Comparison of ENCODE assay signal across 30 cellular contexts in the genomic region with DNA sequence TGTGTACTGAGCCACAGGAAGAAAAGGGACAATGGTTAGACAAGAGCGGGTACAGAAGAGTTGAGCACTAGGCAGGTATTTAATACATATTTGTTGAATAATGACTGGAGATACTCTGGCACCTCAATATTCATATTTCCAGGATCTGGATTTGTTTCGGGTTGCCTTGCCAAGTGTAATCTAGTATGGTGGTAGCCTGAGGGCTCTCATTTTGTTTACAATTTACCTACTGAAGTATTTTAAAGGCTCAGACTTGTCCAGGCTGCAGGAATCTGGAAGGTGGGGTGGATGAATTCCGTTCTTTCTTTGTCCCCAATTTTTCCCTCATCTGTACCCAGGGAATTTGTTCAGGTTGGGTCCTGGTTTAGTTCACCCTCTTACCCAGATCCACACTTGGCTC.
"Had no signal": no experiment of that assay in that cellular context is flagged by ENCODE, and none has a peak within 500 bp of the region (broad histone marks: within the 10 kb centered on the region; RNA-seq: fewer than 3 reads in every experiment).

No MANE protein-coding gene starts in this region.

- H3K4me3 Mint-ChIP-seq: activated naive CD8-positive, alpha-beta T cell treated with anti-CD3 and anti-CD28 coated beads for 36 hours; brain; dendritic cell treated with granulocyte-macrophage colony-stimulating factor and Interleukin-4, amounts not matched to agents 40 ng/mL and 50 ng/mL, for 4 days; naive thymus-derived CD4-positive, alpha-beta T cell; neural progenitor cell; stimulated activated memory B cell treated with anti-CD40 and anti-IgM and Interleukin-4, amounts not matched to agents 10 μg/mL and 1 μg/mL and 100 μg/mL, for 72 hours; stimulated activated naive CD8-positive, alpha-beta T cell treated with anti-CD3 and anti-CD28 coated beads, Interleukin-15, amount 100 ng/mL, for 72 hours; T-helper 2 cell treated with Interferon-gamma antibody and Interleukin-4, amounts not matched to agents 5 μg/mL and 100 μg/mL, for 36 hours had no signal

- H3K27me3 ChIP-seq: adrenal gland, ascending aorta, esophagus squamous epithelium, heart right ventricle, neural progenitor cell, right atrium auricular region, upper lobe of left lung, vagina had no signal

- H3K4me2 ChIP-seq: neural progenitor cell, smooth muscle cell had no signal

- H3K27ac Mint-ChIP-seq: activated naive CD8-positive, alpha-beta T cell treated with anti-CD3 and anti-CD28 coated beads for 36 hours; dendritic cell treated with granulocyte-macrophage colony-stimulating factor and Interleukin-4, amounts not matched to agents 40 ng/mL and 50 ng/mL, for 4 days; naive thymus-derived CD4-positive, alpha-beta T cell; stimulated activated memory B cell treated with anti-CD40 and anti-IgM and Interleukin-4, amounts not matched to agents 10 μg/mL and 1 μg/mL and 100 μg/mL, for 72 hours; stimulated activated naive CD8-positive, alpha-beta T cell treated with anti-CD3 and anti-CD28 coated beads, Interleukin-15, amount 100 ng/mL, for 72 hours; T-helper 2 cell treated with Interferon-gamma antibody and Interleukin-4, amounts not matched to agents 5 μg/mL and 100 μg/mL, for 36 hours had no signal

- H3K36me3 Mint-ChIP-seq: stimulated activated memory B cell treated with anti-CD40 and anti-IgM and Interleukin-4, amounts not matched to agents 10 μg/mL and 1 μg/mL and 100 μg/mL, for 72 hours had no signal

- H3K9ac ChIP-seq: neural progenitor cell had no signal

- DNase-seq: activated CD4-positive, alpha-beta T cell treated with anti-CD3 and anti-CD28 coated beads for 4 hours; activated CD4-positive, alpha-beta T cell treated with anti-CD3 and anti-CD28 coated beads, Interleukin-2, amount 50 U/mL, for 48 hours; activated CD8-positive, alpha-beta memory T cell treated with anti-CD3 and anti-CD28 coated beads for 24 hours; activated effector memory CD4-positive, alpha-beta T cell treated with Interleukin-2 at 50 U/mL for 16 hours; activated naive CD4-positive, alpha-beta T cell treated with Interleukin-2 at 50 U/mL for 16 hours; activated naive CD8-positive, alpha-beta T cell treated with anti-CD3 and anti-CD28 coated beads for 36 hours; adrenal gland; esophagus squamous epithelium; foreskin melanocyte; heart right ventricle; left ventricle myocardium superior; midbrain; naive thymus-derived CD4-positive, alpha-beta T cell; occipital lobe; stimulated activated CD4-positive, alpha-beta T cell treated with anti-CD3 and anti-CD28 coated beads, Interleukin-1b, Interleukin-23, amount 100 ng/mL, for 48 hours; stimulated activated CD4-positive, alpha-beta T cell treated with anti-CD3 and anti-CD28 coated beads, Interleukin-4, amount 100 ng/mL, for 4 hours; stimulated activated CD8-positive, alpha-beta memory T cell treated with anti-CD3 and anti-CD28 coated beads, Interleukin-4, amount 100 ng/mL, for 48 hours; stimulated activated naive CD8-positive, alpha-beta T cell treated with anti-CD3 and anti-CD28 coated beads, Interleukin-15, amount 100 ng/mL, for 72 hours; substantia nigra; upper lobe of left lung had no signal

- H3K4me1 Mint-ChIP-seq: activated naive CD8-positive, alpha-beta T cell treated with anti-CD3 and anti-CD28 coated beads for 36 hours; stimulated activated memory B cell treated with anti-CD40 and anti-IgM and Interleukin-4, amounts not matched to agents 10 μg/mL and 1 μg/mL and 100 μg/mL, for 72 hours; stimulated activated naive CD8-positive, alpha-beta T cell treated with anti-CD3 and anti-CD28 coated beads, Interleukin-15, amount 100 ng/mL, for 72 hours had no signal

- H3K4me3 ChIP-seq: adrenal gland, ascending aorta, esophagus squamous epithelium, heart right ventricle, neural progenitor cell, right atrium auricular region, smooth muscle cell, upper lobe of left lung, vagina had no signal

- H3K4me1 ChIP-seq: adrenal gland, ascending aorta, right atrium auricular region, vagina had no signal

- H3K27me3 Mint-ChIP-seq: activated naive CD8-positive, alpha-beta T cell treated with anti-CD3 and anti-CD28 coated beads for 36 hours; brain; dendritic cell treated with granulocyte-macrophage colony-stimulating factor and Interleukin-4, amounts not matched to agents 40 ng/mL and 50 ng/mL, for 4 days; stimulated activated naive CD8-positive, alpha-beta T cell treated with anti-CD3 and anti-CD28 coated beads, Interleukin-15, amount 100 ng/mL, for 72 hours had no signal

- H3K36me3 ChIP-seq: adrenal gland, ascending aorta, esophagus squamous epithelium, heart right ventricle, right atrium auricular region, upper lobe of left lung, vagina had no signal

- H3K27ac ChIP-seq: adrenal gland, ascending aorta, epithelial cell of prostate, esophagus squamous epithelium, heart right ventricle, neural progenitor cell, right atrium auricular region, upper lobe of left lung, vagina had no signal

- H3K9me3 Mint-ChIP-seq: dendritic cell treated with granulocyte-macrophage colony-stimulating factor and Interleukin-4, amounts not matched to agents 40 ng/mL and 50 ng/mL, for 4 days; stimulated activated memory B cell treated with anti-CD40 and anti-IgM and Interleukin-4, amounts not matched to agents 10 μg/mL and 1 μg/mL and 100 μg/mL, for 72 hours; stimulated activated naive CD8-positive, alpha-beta T cell treated with anti-CD3 and anti-CD28 coated beads, Interleukin-15, amount 100 ng/mL, for 72 hours had no signal

- H3K9me3 ChIP-seq: vagina had no signal

- H2AFZ ChIP-seq: neural progenitor cell had no signal
